In the genomic region with DNA sequence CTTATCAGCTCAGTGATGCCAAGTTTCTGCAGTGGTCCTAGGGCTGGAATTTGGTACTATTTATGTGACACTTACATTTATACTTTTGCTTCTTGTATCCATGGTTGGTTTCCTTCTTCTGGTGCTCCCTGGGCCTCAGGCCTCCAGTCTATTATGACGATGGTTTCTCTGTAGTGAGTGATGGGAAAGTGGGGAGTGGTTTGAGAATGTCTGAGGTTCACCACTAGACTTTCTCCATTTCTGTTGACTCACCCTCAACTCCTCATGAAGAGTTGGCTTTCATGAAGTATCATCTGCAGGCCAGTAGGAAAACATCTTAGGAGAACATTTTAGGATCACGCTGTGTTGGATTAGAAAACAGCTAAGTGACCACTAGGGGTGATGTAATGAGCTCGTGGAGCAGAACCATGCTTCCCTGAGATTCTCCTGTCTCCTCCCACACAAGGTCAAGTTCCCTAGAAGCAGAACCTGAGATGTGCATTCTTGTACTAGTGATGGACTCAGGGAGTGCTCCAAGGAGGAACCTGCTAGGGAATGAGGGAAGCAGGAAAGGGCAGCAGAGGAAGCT, we compare ENCODE assay signal across 18 cellular contexts. TPM values are rescaled to one million over a fixed set of nuclear protein-coding genes. Genes with fewer than 3 reads are reported as not detected.
A peak's percentile ranks its signal among the peaks of the same experiment; 100 is the strongest.
DNase-seq lines count a peak whose midpoint lies in the region; ATAC-seq and TF ChIP-seq lines count a peak whose summit lies in the region.
"Had no signal": no experiment of that assay in that cellular context is flagged by ENCODE, and none has a peak within 500 bp of the region (broad histone marks: within the 10 kb centered on the region; RNA-seq: fewer than 3 reads in every experiment).

No MANE protein-coding gene starts in this region.

- TF ChIP-seq CTCF in LNCAP (IDR thresholded peaks at IDR 0.05) (peak; percentile 17; the same call in 1 of the 2 replicates), brain microvascular endothelial cell (IDR thresholded peaks at IDR 0.05; ENCODE audit: low read depth, low read length, missing control alignments) (peak; percentile 26)

- no peak overlapping the region for H3K4me3 ChIP-seq in brain microvascular endothelial cell (ENCODE audit: low read depth, low read length)
- H3K4me3 ChIP-seq: BLaER1, suprapubic skin had no signal

- no peaks in the 10 kb centered on the region for H3K36me3 ChIP-seq in brain microvascular endothelial cell (replicated peaks)
- H3K36me3 ChIP-seq: BLaER1, suprapubic skin had no signal

- peak; percentile 19 for DNase-seq in ELR (ENCODE audit: low read depth)
- no peak for DNase-seq in brain microvascular endothelial cell
- DNase-seq in renal cortical epithelial cell (ENCODE audit: low read depth): peak; percentile 11
- DNase-seq in LoVo (ENCODE audit: low spot score): no peak
- no peak for DNase-seq in GM03348 (ENCODE audit: low spot score)
- DNase-seq: activated naive CD4-positive, alpha-beta T cell treated with anti-CD3 and anti-CD28 coated beads for 36 hours; naive B cell; NCI-H748 treated with DMSO at 0.1 percent for 48 hours; RPMI8226; small intestine; stimulated activated CD4-positive, alpha-beta T cell treated with anti-CD3 and anti-CD28 coated beads, Interleukin-4, amount 100 ng/mL, for 4 hours had no signal

- no peak for ATAC-seq in GM21619 (IDR thresholded peaks at IDR 0.05; ENCODE audit: unreplicated experiment)

- in situ Hi-C loops in brain microvascular endothelial cell (cut with HindIII; ENCODE audit: low pct_ligation_motif_present, low sequenced_read_pairs): no loop called here

- H3K27me3 ChIP-seq in brain microvascular endothelial cell (replicated peaks): no peaks in the 10 kb centered on the region
- H3K27me3 ChIP-seq: BLaER1 had no signal

- H3K27ac ChIP-seq in brain microvascular endothelial cell: no peak overlapping the region
- H3K27ac ChIP-seq: BLaER1, parathyroid adenoma, suprapubic skin had no signal

RNA-seq across cellular contexts. Expression of a gene that starts 32.1 kb away (rescaled TPM):
- total RNA-seq in renal cortical epithelial cell: not detected in 2 replicates
- total RNA-seq: activated naive CD4-positive, alpha-beta T cell treated with anti-CD3 and anti-CD28 coated beads for 36 hours; H4; lung microvascular endothelial cell; suprapubic skin had no signal

Comparison
In these comparisons a context has a peak if more than half of its experiments do, and no peak if none do; other contexts are left out.
1. DNase-seq: peak in ELR (single experiment) and renal cortical epithelial cell (single experiment); none in brain microvascular endothelial cell (single experiment), LoVo (single experiment) and GM03348 (single experiment).